In genomic region chr17:57356722-57357391, GRCh38 we compare ENCODE assay signal across 1 cellular context.
TF ChIP-seq lines count a peak whose summit lies in the region.

No MANE protein-coding gene starts in this region.

TF ChIP-seq in GM23338, 12 proteins besides CTCF, POLR2A, EP300 and RAD21 (continued from another document):
- TF ChIP-seq, protein P1, sequence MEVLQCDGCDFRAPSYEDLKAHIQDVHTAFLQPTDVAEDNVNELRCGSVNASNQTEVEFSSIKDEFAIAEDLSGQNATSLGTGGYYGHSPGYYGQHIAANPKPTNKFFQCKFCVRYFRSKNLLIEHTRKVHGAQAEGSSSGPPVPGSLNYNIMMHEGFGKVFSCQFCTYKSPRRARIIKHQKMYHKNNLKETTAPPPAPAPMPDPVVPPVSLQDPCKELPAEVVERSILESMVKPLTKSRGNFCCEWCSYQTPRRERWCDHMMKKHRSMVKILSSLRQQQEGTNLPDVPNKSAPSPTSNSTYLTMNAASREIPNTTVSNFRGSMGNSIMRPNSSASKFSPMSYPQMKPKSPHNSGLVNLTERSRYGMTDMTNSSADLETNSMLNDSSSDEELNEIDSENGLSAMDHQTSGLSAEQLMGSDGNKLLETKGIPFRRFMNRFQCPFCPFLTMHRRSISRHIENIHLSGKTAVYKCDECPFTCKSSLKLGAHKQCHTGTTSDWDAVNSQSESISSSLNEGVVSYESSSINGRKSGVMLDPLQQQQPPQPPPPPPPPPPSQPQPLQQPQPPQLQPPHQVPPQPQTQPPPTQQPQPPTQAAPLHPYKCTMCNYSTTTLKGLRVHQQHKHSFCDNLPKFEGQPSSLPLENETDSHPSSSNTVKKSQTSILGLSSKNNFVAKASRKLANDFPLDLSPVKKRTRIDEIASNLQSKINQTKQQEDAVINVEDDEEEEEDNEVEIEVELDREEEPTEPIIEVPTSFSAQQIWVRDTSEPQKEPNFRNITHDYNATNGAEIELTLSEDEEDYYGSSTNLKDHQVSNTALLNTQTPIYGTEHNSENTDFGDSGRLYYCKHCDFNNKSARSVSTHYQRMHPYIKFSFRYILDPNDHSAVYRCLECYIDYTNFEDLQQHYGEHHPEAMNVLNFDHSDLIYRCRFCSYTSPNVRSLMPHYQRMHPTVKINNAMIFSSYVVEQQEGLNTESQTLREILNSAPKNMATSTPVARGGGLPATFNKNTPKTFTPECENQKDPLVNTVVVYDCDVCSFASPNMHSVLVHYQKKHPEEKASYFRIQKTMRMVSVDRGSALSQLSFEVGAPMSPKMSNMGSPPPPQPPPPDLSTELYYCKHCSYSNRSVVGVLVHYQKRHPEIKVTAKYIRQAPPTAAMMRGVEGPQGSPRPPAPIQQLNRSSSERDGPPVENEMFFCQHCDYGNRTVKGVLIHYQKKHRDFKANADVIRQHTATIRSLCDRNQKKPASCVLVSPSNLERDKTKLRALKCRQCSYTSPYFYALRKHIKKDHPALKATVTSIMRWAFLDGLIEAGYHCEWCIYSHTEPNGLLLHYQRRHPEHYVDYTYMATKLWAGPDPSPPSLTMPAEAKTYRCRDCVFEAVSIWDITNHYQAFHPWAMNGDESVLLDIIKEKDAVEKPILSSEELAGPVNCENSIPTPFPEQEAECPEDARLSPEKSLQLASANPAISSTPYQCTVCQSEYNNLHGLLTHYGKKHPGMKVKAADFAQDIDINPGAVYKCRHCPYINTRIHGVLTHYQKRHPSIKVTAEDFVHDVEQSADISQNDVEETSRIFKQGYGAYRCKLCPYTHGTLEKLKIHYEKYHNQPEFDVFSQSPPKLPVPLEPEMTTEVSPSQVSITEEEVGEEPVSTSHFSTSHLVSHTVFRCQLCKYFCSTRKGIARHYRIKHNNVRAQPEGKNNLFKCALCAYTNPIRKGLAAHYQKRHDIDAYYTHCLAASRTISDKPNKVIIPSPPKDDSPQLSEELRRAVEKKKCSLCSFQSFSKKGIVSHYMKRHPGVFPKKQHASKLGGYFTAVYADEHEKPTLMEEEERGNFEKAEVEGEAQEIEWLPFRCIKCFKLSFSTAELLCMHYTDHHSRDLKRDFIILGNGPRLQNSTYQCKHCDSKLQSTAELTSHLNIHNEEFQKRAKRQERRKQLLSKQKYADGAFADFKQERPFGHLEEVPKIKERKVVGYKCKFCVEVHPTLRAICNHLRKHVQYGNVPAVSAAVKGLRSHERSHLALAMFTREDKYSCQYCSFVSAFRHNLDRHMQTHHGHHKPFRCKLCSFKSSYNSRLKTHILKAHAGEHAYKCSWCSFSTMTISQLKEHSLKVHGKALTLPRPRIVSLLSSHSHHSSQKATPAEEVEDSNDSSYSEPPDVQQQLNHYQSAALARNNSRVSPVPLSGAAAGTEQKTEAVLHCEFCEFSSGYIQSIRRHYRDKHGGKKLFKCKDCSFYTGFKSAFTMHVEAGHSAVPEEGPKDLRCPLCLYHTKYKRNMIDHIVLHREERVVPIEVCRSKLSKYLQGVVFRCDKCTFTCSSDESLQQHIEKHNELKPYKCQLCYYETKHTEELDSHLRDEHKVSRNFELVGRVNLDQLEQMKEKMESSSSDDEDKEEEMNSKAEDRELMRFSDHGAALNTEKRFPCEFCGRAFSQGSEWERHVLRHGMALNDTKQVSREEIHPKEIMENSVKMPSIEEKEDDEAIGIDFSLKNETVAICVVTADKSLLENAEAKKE (CRISPR knock-in tag; IDR thresholded peaks at IDR 0.05) = no peak
- TF ChIP-seq EZH2 (IDR thresholded peaks at IDR 0.05; ENCODE audit: low read depth, unreplicated experiment) (no peak), ZNF331 (CRISPR knock-in tag; IDR thresholded peaks at IDR 0.05; ENCODE audit: low read depth) (no peak), NANOG (IDR thresholded peaks at IDR 0.05; ENCODE audit: borderline replicate concordance) (no peak)
- TF ChIP-seq, protein P2, sequence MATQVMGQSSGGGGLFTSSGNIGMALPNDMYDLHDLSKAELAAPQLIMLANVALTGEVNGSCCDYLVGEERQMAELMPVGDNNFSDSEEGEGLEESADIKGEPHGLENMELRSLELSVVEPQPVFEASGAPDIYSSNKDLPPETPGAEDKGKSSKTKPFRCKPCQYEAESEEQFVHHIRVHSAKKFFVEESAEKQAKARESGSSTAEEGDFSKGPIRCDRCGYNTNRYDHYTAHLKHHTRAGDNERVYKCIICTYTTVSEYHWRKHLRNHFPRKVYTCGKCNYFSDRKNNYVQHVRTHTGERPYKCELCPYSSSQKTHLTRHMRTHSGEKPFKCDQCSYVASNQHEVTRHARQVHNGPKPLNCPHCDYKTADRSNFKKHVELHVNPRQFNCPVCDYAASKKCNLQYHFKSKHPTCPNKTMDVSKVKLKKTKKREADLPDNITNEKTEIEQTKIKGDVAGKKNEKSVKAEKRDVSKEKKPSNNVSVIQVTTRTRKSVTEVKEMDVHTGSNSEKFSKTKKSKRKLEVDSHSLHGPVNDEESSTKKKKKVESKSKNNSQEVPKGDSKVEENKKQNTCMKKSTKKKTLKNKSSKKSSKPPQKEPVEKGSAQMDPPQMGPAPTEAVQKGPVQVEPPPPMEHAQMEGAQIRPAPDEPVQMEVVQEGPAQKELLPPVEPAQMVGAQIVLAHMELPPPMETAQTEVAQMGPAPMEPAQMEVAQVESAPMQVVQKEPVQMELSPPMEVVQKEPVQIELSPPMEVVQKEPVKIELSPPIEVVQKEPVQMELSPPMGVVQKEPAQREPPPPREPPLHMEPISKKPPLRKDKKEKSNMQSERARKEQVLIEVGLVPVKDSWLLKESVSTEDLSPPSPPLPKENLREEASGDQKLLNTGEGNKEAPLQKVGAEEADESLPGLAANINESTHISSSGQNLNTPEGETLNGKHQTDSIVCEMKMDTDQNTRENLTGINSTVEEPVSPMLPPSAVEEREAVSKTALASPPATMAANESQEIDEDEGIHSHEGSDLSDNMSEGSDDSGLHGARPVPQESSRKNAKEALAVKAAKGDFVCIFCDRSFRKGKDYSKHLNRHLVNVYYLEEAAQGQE (IDR thresholded peaks at IDR 0.05; ENCODE audit: unreplicated experiment) = no peak
- TF ChIP-seq, protein P3, sequence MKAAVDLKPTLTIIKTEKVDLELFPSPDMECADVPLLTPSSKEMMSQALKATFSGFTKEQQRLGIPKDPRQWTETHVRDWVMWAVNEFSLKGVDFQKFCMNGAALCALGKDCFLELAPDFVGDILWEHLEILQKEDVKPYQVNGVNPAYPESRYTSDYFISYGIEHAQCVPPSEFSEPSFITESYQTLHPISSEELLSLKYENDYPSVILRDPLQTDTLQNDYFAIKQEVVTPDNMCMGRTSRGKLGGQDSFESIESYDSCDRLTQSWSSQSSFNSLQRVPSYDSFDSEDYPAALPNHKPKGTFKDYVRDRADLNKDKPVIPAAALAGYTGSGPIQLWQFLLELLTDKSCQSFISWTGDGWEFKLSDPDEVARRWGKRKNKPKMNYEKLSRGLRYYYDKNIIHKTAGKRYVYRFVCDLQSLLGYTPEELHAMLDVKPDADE (IDR thresholded peaks at IDR 0.05) = no peak
